In genomic region chr18:3281456-3282400, GRCh38 we compare ENCODE assay signal across 9 cellular contexts. TPM values are rescaled to one million over a fixed set of nuclear protein-coding genes. Genes with fewer than 3 reads are reported as not detected.
DNase-seq lines count a peak whose midpoint lies in the region; ATAC-seq and TF ChIP-seq lines count a peak whose summit lies in the region.
"Had no signal": no experiment of that assay in that cellular context is flagged by ENCODE, and none has a peak within 500 bp of the region (broad histone marks: within the 10 kb centered on the region; RNA-seq: fewer than 3 reads in every experiment).

No MANE protein-coding gene starts in this region.

- peaks cover 16% of the 10 kb centered on the region for H3K4me1 ChIP-seq in neural progenitor cell

- H3K4me3 Mint-ChIP-seq in CD14-positive monocyte (no peak overlapping the region), neural progenitor cell (no peak overlapping the region)

- H3K9me3 Mint-ChIP-seq in CD14-positive monocyte = peaks cover 11 to 16% (median 14%) of the 10 kb centered on the region in 7 donors
- peaks cover 6% of the 10 kb centered on the region for H3K9me3 Mint-ChIP-seq in neural progenitor cell

- H3K27me3 Mint-ChIP-seq in CD14-positive monocyte (ENCODE audit: low read depth in 3 of 3) = peaks cover 0 to 4% (median 0%) of the 10 kb centered on the region in 3 donors
- peaks cover 2% of the 10 kb centered on the region for H3K27me3 Mint-ChIP-seq in neural progenitor cell (ENCODE audit: insufficient read depth, low read depth)

- intact Hi-C loops in CD14-positive monocyte (cut with micrococcal nuclease) = loop anchor here in 1 of 2 donors (2.0 to 10.0 kb wide), 3 partner anchors 173 to 593 kb away; partner anchors contain the start of gene TGIF1

- peak; percentile 82 for TF ChIP-seq CTCF in CD14-positive monocyte (IDR thresholded peaks at IDR 0.05)
- TF ChIP-seq CTCF in fibroblast of pulmonary artery (IDR thresholded peaks at IDR 0.05; ENCODE audit: low read length, missing control alignments) = peak; percentile 46
- TF ChIP-seq CTCF in neural progenitor cell (IDR thresholded peaks at IDR 0.05) = peak; percentile 87

- H3K9me3 ChIP-seq in neural progenitor cell (ENCODE audit: low read depth) = no peaks in the 10 kb centered on the region

- peaks cover 4% of the 10 kb centered on the region for H3K36me3 ChIP-seq in neural progenitor cell

- no peaks in the 10 kb centered on the region for H3K27me3 ChIP-seq in neural progenitor cell

- H3K4me1 Mint-ChIP-seq in CD14-positive monocyte = peaks cover 32% of the 10 kb centered on the region
- peaks cover 27% of the 10 kb centered on the region for H3K4me1 Mint-ChIP-seq in neural progenitor cell

- peaks cover 22% of the 10 kb centered on the region for H3F3A ChIP-seq in neural progenitor cell (ENCODE audit: low read depth)

- no peaks in the 10 kb centered on the region for H3K79me2 ChIP-seq in neural progenitor cell (ENCODE audit: low read depth)

- no peak overlapping the region for H3K9ac ChIP-seq in neural progenitor cell

- H3K27ac Mint-ChIP-seq in CD14-positive monocyte (no peak overlapping the region), neural progenitor cell (peak overlapping the region; percentile 65)

- ATAC-seq in GM19351 (IDR thresholded peaks at IDR 0.05; ENCODE audit: unreplicated experiment) (peak; percentile 40), HG03457 (IDR thresholded peaks at IDR 0.05; ENCODE audit: unreplicated experiment) (no peak)

- H3K36me3 Mint-ChIP-seq in CD14-positive monocyte = peaks cover 20 to 21% of the 10 kb centered on the region in 2 donors
- peaks cover 5% of the 10 kb centered on the region for H3K36me3 Mint-ChIP-seq in neural progenitor cell

- DNase-seq in CD14-positive monocyte (ENCODE audit: low spot score) (no peak), NCI-H1436 (lab: John Stamatoyannopoulos, UW) (peak; percentile 70), SW480 (ENCODE audit: low spot score) (peak; percentile 84), fibroblast of pulmonary artery (ENCODE audit: low read depth) (peak; percentile 91), neural progenitor cell (ENCODE audit: low spot score) (peak; percentile 85), ecto neural progenitor cell (ENCODE audit: low spot score) (no peak)

- H2AFZ ChIP-seq in neural progenitor cell (replicated peaks) = no peak overlapping the region

- no peaks in the 10 kb centered on the region for H4K20me1 ChIP-seq in neural progenitor cell (ENCODE audit: low read depth)

- no peak overlapping the region for H3K4me3 ChIP-seq in fibroblast of pulmonary artery (replicated peaks; ENCODE audit: low read depth, low read length)
- H3K4me3 ChIP-seq in neural progenitor cell = no peak overlapping the region
- H3K4me3 ChIP-seq: skin epidermis had no signal

- no peak overlapping the region for H3K4me2 ChIP-seq in neural progenitor cell

- no peak overlapping the region for H3K27ac ChIP-seq in neural progenitor cell

RNA-seq across cellular contexts. Expression of gene MYL12B, which starts 19.8 kb away (rescaled TPM):
- 100 to 1,000 TPM; 727 to 814 TPM for polyA plus RNA-seq in CD14-positive monocyte
- total RNA-seq in neural progenitor cell (ENCODE audit: low replicate concordance) = 127 and 152 TPM in 2 replicates

RNA-seq across cellular contexts. Expression of gene MYL12A, which starts 34.1 kb away (rescaled TPM):
- 1,000 to 10,000 TPM; 1,139 to 1,360 TPM for polyA plus RNA-seq in CD14-positive monocyte
- total RNA-seq in neural progenitor cell (ENCODE audit: low replicate concordance) = 222 and 365 TPM in 2 replicates

Comparison
In these comparisons a context has a peak if more than half of its experiments do, and no peak if none do; other contexts are left out.
1. DNase-seq: peak in NCI-H1436 (single experiment), SW480 (single experiment), fibroblast of pulmonary artery (single experiment) and neural progenitor cell (single experiment); none in CD14-positive monocyte (single experiment) and ecto neural progenitor cell (single experiment).
2. Peak in every context shown above with its lines, with median percentiles within 50 percentile points of each other: CTCF ChIP-seq.